Comparison of ENCODE assay signal across 8 cellular contexts in the genomic region with DNA sequence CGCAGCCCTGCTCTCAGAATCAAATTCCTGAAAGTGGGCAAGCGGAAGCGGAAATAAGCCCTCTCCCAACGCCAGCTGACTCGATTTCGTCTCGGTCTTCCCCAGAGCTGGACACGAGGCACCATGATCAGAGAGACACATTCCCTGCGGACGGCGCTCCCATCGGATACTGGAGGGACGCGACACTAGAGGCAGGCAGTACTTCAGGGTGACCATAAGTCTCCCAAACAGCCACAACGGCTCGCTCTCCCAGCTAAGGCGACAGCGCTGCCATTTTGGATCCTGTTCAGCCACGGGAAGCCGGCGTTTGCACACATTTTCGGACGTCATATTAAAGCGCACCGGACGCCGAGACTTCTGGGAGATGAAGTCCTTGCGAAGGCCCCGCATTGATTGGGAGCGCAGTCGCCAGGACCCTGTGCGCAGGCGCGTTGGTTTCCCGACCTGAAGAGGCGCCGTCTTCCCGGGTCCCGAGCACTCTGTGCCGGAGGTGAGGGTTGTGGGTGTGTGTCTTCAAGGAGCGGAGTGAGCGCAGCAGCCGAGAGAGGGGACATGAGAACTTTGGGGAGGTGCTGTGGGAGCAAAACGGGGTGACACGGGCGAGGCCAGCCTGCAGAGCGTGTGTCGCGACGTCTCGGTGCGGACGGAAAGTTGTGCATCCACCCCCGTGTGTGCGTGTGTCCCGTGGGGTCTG. TPM values are rescaled to one million over a fixed set of nuclear protein-coding genes. Genes with fewer than 3 reads are reported as not detected.
DNase-seq lines count a peak whose midpoint lies in the region; ATAC-seq lines count a peak whose summit lies in the region.

ZNF2 (plus strand) TSS at position 439 of the 694 bp plus-strand sequence. CDS start 10,418 bp downstream, outside the sequence.

- peak within 1 kb of the TSS; percentile 83 for H3K27ac ChIP-seq in epithelial cell of prostate

- peaks cover 14% of the 10 kb centered on the region for H3K4me1 ChIP-seq in mononuclear cell (ENCODE audit: insufficient read depth, low read length)

- H3K27me3 Mint-ChIP-seq in IgD-negative memory B cell = no peaks in the 10 kb centered on the region

- H3K9me3 ChIP-seq in mononuclear cell (ENCODE audit: low read depth, low read length) = no peaks in the 10 kb centered on the region

- peaks cover 0 to 1% (median 0%) of the 10 kb centered on the region in 3 donors for H3K9me3 Mint-ChIP-seq in IgD-negative memory B cell

- no peaks in the 10 kb centered on the region for H3K27me3 ChIP-seq in mononuclear cell (ENCODE audit: insufficient read depth, low read length)

- peak; percentile 95 for ATAC-seq in GM21576 (IDR thresholded peaks at IDR 0.05; ENCODE audit: unreplicated experiment)

- peak within 1 kb of the TSS; percentile 79 for H3K4me3 ChIP-seq in mononuclear cell (ENCODE audit: low read length)

- peaks cover 23 to 26% (median 25%) of the 10 kb centered on the region in 3 donors for H3K4me1 Mint-ChIP-seq in IgD-negative memory B cell

- H3K36me3 Mint-ChIP-seq in IgD-negative memory B cell = peaks cover 4% of the 10 kb centered on the region

- H3K27ac Mint-ChIP-seq in IgD-negative memory B cell = peak within 1 kb of the TSS; percentile 93 to 99 (median 98)

- peak; percentile 93 for DNase-seq in DMS153 treated with DMSO at 0.1 percent for 48 hours (lab: John Stamatoyannopoulos, UW; ENCODE audit: unreplicated experiment)
- DNase-seq in OCI-M1 (lab: John Stamatoyannopoulos, UW) = peak; percentile 98
- peak; percentile 93 for DNase-seq in activated T-cell treated with anti-CD3 and anti-CD28 coated beads for 48 hours (ENCODE audit: low read depth)
- peak; percentile 88 for DNase-seq in epithelial cell of prostate (ENCODE audit: low read depth, low spot score)
- DNase-seq in stimulated activated CD8-positive, alpha-beta memory T cell treated with anti-CD3 and anti-CD28 coated beads, Interleukin-2, amount 100 ng/mL, for 48 hours (ENCODE audit: low read depth in 2 of 2) = peak; percentile 89 to 97

- H3K4me3 Mint-ChIP-seq in IgD-negative memory B cell = peak within 1 kb of the TSS; percentile 99 to 100 (median 100)

RNA-seq across cellular contexts. Expression of gene ZNF2, which starts in this region (rescaled TPM):
- 3.8 TPM for polyA plus RNA-seq in IgD-negative memory B cell
- total RNA-seq in mononuclear cell = 0.10 TPM

Comparison
In these comparisons a context has a peak if more than half of its experiments do, and no peak if none do; other contexts are left out.
1. Peak in every context shown above with its lines: DNase-seq, ATAC-seq, H3K4me3 ChIP-seq and H3K27ac ChIP-seq.